ENCODE assay signal across 28 cellular contexts in genomic region chr14:49928010-49928409, GRCh38.
"Had no signal": no experiment of that assay in that cellular context is flagged by ENCODE, and none has a peak within 500 bp of the region (broad histone marks: within the 10 kb centered on the region; RNA-seq: fewer than 3 reads in every experiment).

No MANE protein-coding gene starts in this region.

- H3K27ac ChIP-seq: adrenal gland, brain microvascular endothelial cell, cardiac muscle cell, SJCRH30, SK-N-MC, WERI-Rb-1 had no signal

- H3K27ac Mint-ChIP-seq: activated CD4-positive, alpha-beta T cell treated with anti-CD3 and anti-CD28 coated beads, Interleukin-2, amount 10 ng/mL, durations not matched to agents 24 days and 14 days; activated CD8-positive, alpha-beta T cell treated with anti-CD3 and anti-CD28 coated beads for 36 hours; activated naive CD4-positive, alpha-beta T cell treated with anti-CD3 and anti-CD28 coated beads for 36 hours; activated naive CD4-positive, alpha-beta T cell treated with anti-CD3 and anti-CD28 coated beads, Interleukin-2, amount 50 U/mL, for 72 hours had no signal

- ATAC-seq: activated CD8-positive, alpha-beta T cell treated with anti-CD3 and anti-CD28 coated beads for 36 hours; activated naive CD4-positive, alpha-beta T cell treated with anti-CD3 and anti-CD28 coated beads, Interleukin-2, amount 50 U/mL, for 72 hours had no signal

- H3K36me3 ChIP-seq: adrenal gland, brain microvascular endothelial cell, cardiac muscle cell, MG63, SJCRH30, WERI-Rb-1 had no signal

- H3K4me3 Mint-ChIP-seq: activated CD4-positive, alpha-beta T cell treated with anti-CD3 and anti-CD28 coated beads, Interleukin-2, amount 10 ng/mL, durations not matched to agents 24 days and 14 days; activated CD8-positive, alpha-beta T cell treated with anti-CD3 and anti-CD28 coated beads for 36 hours; activated naive CD4-positive, alpha-beta T cell treated with anti-CD3 and anti-CD28 coated beads for 36 hours; central memory CD8-positive, alpha-beta T cell had no signal

- H3K4me3 ChIP-seq: adrenal gland, cardiac muscle cell, MG63, SJCRH30, SK-N-MC had no signal

- H3K9me3 ChIP-seq: adrenal gland, MG63, SJCRH30 had no signal

- H3K9me3 Mint-ChIP-seq: activated CD4-positive, alpha-beta T cell treated with anti-CD3 and anti-CD28 coated beads, Interleukin-2, amount 10 ng/mL, durations not matched to agents 24 days and 14 days; activated naive CD4-positive, alpha-beta T cell treated with anti-CD3 and anti-CD28 coated beads for 36 hours; activated naive CD4-positive, alpha-beta T cell treated with anti-CD3 and anti-CD28 coated beads, Interleukin-2, amount 50 U/mL, for 72 hours; central memory CD8-positive, alpha-beta T cell had no signal

- H3K27me3 Mint-ChIP-seq: activated CD4-positive, alpha-beta T cell treated with anti-CD3 and anti-CD28 coated beads, Interleukin-2, amount 10 ng/mL, durations not matched to agents 24 days and 14 days; activated CD8-positive, alpha-beta T cell treated with anti-CD3 and anti-CD28 coated beads for 36 hours; central memory CD8-positive, alpha-beta T cell had no signal

- DNase-seq: activated CD4-positive, alpha-beta T cell treated with anti-CD3 and anti-CD28 coated beads, Interleukin-2, amount 10 ng/mL, durations not matched to agents 24 days and 14 days; activated CD4-positive, alpha-beta T cell treated with anti-CD3 and anti-CD28 coated beads, Interleukin-2, amount 50 U/mL, for 4 hours; activated CD8-positive, alpha-beta T cell treated with anti-CD3 and anti-CD28 coated beads for 36 hours; activated gamma-delta T cell treated with Interleukin-2 at 50 U/mL for 16 hours; activated naive CD4-positive, alpha-beta T cell treated with anti-CD3 and anti-CD28 coated beads for 36 hours; activated T-cell treated with anti-CD3 and anti-CD28 coated beads, Interleukin-2, amount 50 U/mL, for 1 hour; adrenal gland; anterior cingulate cortex; brain microvascular endothelial cell; Kasumi-1; MG63; NCI-H1048; NCI-H1105 treated with DMSO at 0.1 percent for 48 hours; NCI-H1436; NCI-H1694; NCI-H1930; NCI-H2081 treated with DMSO at 0.1 percent for 48 hours; NCI-H345; NCI-H524 treated with DMSO at 0.1 percent for 48 hours; NK-92 treated with Interleukin-12 subunit alpha and Interleukin-12 subunit beta, amount 100 ng/mL, for 24 hours; SHP77; SJCRH30; T1000; WERI-Rb-1 had no signal

- H3K27me3 ChIP-seq: adrenal gland, brain microvascular endothelial cell, cardiac muscle cell, MG63, SJCRH30 had no signal

- H3K4me1 ChIP-seq: adrenal gland, SJCRH30 had no signal
